In genomic region chr12:132179431-132180362, GRCh38 we compare ENCODE assay signal across 3 cellular contexts.
TF ChIP-seq lines count a peak whose summit lies in the region.

No MANE protein-coding gene starts in this region.

TF ChIP-seq in A549, 52 proteins besides CTCF, POLR2A, EP300 and RAD21:
- TF ChIP-seq ZSCAN20 (CRISPR knock-in tag; IDR thresholded peaks at IDR 0.05) (no peak), POLR2AphosphoS2 (conservative IDR thresholded peaks at IDR 0.05; ENCODE audit: low read length) (no peak), PBX3 (IDR thresholded peaks at IDR 0.05) (no peak), NFE2L2 (conservative IDR thresholded peaks at IDR 0.05; ENCODE audit: low read length) (no peak), HES2 (IDR thresholded peaks at IDR 0.05) (no peak), KDM5A (IDR thresholded peaks at IDR 0.05) (no peak), FOSL2 (IDR thresholded peaks at IDR 0.05) (no peak), FOSL2 (CRISPR knock-in tag; IDR thresholded peaks at IDR 0.05) (no peak)

TF ChIP-seq in H1, 55 proteins besides CTCF, POLR2A, EP300 and RAD21:
- TF ChIP-seq RNF2 (IDR thresholded peaks at IDR 0.05; ENCODE audit: borderline replicate concordance, low read depth, low read length, missing control alignments, poor library complexity, severe bottlenecking) (no peak), EGR1 (IDR thresholded peaks at IDR 0.05; ENCODE audit: borderline replicate concordance, low read depth, low read length) (no peak), TEAD4 (IDR thresholded peaks at IDR 0.05; ENCODE audit: low read depth, low read length) (no peak), CHD1 (IDR thresholded peaks at IDR 0.05; ENCODE audit: low read depth, low read length) (no peak), ASH2L (IDR thresholded peaks at IDR 0.05; ENCODE audit: low read length) (no peak), SP1 (IDR thresholded peaks at IDR 0.05; ENCODE audit: low read depth, low read length) (no peak), E2F6 (IDR thresholded peaks at IDR 0.05) (no peak), SP2 (IDR thresholded peaks at IDR 0.05; ENCODE audit: low read length) (no peak), ATF2 (IDR thresholded peaks at IDR 0.05; ENCODE audit: low read length) (no peak), RXRA (IDR thresholded peaks at IDR 0.05; ENCODE audit: insufficient read depth, low read depth, low read length) (no peak), SP4 (IDR thresholded peaks at IDR 0.05; ENCODE audit: low read length) (no peak), PHF8 (conservative IDR thresholded peaks at IDR 0.05; ENCODE audit: low read depth, low read length) (no peak), ATF3 (IDR thresholded peaks at IDR 0.05; ENCODE audit: insufficient read depth, low read depth, low read length) (no peak), CEBPB (IDR thresholded peaks at IDR 0.05; ENCODE audit: low read depth, low read length) (no peak), TBP (IDR thresholded peaks at IDR 0.05; ENCODE audit: low read depth, low read length) (no peak), NANOG (IDR thresholded peaks at IDR 0.05; ENCODE audit: insufficient read depth, low read depth, low read length, poor library complexity, severe bottlenecking) (no peak), JUN (IDR thresholded peaks at IDR 0.05; ENCODE audit: low read depth, low read length) (no peak), RFX5 (IDR thresholded peaks at IDR 0.05; ENCODE audit: borderline replicate concordance, low read depth, low read length) (no peak)

TF ChIP-seq in WTC11, 78 proteins besides CTCF, POLR2A, EP300 and RAD21:
- TF ChIP-seq ERG (CRISPR knock-in tag; IDR thresholded peaks at IDR 0.05) (no peak), CREB1 (CRISPR knock-in tag; IDR thresholded peaks at IDR 0.05) (no peak), IRF2 (CRISPR knock-in tag; IDR thresholded peaks at IDR 0.05; ENCODE audit: borderline replicate concordance, low read depth) (no peak), ESRRA (CRISPR knock-in tag; IDR thresholded peaks at IDR 0.05; ENCODE audit: borderline replicate concordance) (no peak), ZNF281 (CRISPR knock-in tag; IDR thresholded peaks at IDR 0.05) (no peak), ATF6 (CRISPR knock-in tag; IDR thresholded peaks at IDR 0.05) (no peak), ARID4B (CRISPR knock-in tag; IDR thresholded peaks at IDR 0.05; ENCODE audit: borderline replicate concordance) (no peak), SMAD3 (CRISPR knock-in tag; IDR thresholded peaks at IDR 0.05; ENCODE audit: borderline replicate concordance) (no peak), NR1H2 (CRISPR knock-in tag; IDR thresholded peaks at IDR 0.05) (no peak), GRHL2 (CRISPR knock-in tag; IDR thresholded peaks at IDR 0.05; ENCODE audit: insufficient replicate concordance, severe bottlenecking) (no peak), AR (CRISPR knock-in tag; IDR thresholded peaks at IDR 0.05) (no peak), FOXK1 (CRISPR knock-in tag; IDR thresholded peaks at IDR 0.05) (no peak), ZNF512 (CRISPR knock-in tag; IDR thresholded peaks at IDR 0.05; ENCODE audit: borderline replicate concordance) (no peak)
